1 cellular context compared by ENCODE assay signal in the genomic region with DNA sequence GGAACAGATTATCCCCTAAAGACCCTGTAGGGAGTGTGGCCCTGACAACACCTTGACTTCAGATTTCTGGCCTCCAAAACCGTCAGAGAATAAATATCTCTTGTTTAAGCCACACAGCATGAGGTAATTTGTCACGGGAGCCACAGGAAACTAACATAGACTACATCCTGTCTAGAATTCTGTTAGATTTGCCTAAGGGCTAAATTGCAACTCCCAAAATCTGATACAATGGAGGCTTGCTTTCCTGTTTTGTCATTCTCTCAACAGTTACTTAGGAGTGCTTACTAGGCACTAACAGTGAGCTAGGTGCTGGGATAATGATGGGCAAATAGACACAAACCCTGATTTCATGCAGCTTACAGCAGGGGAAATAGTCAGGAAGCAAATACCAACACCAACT.
A peak's percentile ranks its signal among the peaks of the same experiment; 100 is the strongest.
TF ChIP-seq lines count a peak whose summit lies in the region.

No MANE protein-coding gene starts in this region.

TF ChIP-seq in GM12878, 131 proteins besides CTCF, POLR2A, EP300 and RAD21 (continued from another document):
- TF ChIP-seq SKIL (IDR thresholded peaks at IDR 0.05; ENCODE audit: low read depth, poor library complexity, severe bottlenecking) = no peak
- 0 out of 2 replicates have a peak, but pooled peaks have one; percentile 20 for TF ChIP-seq GABPA (IDR thresholded peaks at IDR 0.05; ENCODE audit: low read depth)
- TF ChIP-seq HDAC6 (IDR thresholded peaks at IDR 0.05; ENCODE audit: unreplicated experiment) = no peak
- TF ChIP-seq IKZF2 (IDR thresholded peaks at IDR 0.05) = no peak
- no peak for TF ChIP-seq NFYA (IDR thresholded peaks at IDR 0.05; ENCODE audit: borderline replicate concordance, low read depth, low read length)
- no peak for TF ChIP-seq MYB (IDR thresholded peaks at IDR 0.05; ENCODE audit: borderline replicate concordance, low read depth, low read length)
- no peak for TF ChIP-seq MEF2B (IDR thresholded peaks at IDR 0.05; ENCODE audit: partially characterized antibody, poor library complexity, severe bottlenecking)
